Comparison of ENCODE assay signal across 8 cellular contexts in genomic region chr5:10441083-10441991, GRCh38. TPM values are rescaled to one million over a fixed set of nuclear protein-coding genes. Genes with fewer than 3 reads are reported as not detected.
A peak's percentile ranks its signal among the peaks of the same experiment; 100 is the strongest.
DNase-seq lines count a peak whose midpoint lies in the region; ATAC-seq, FAIRE-seq and TF ChIP-seq lines count a peak whose summit lies in the region.

Gene ROPN1L (plus strand): TSS chr5:10441879. CDS start chr5:10442168, 289 bp downstream.

- peak within 1 kb of the TSS; percentile 74 for H3K9ac ChIP-seq in keratinocyte (ENCODE audit: control insufficient read depth, extremely low read depth, insufficient read depth, low read length)

- H3K36me3 Mint-ChIP-seq in central memory CD8-positive, alpha-beta T cell (ENCODE audit: insufficient read depth): peaks cover 6% of the 10 kb centered on the region

- peak; percentile 48 for TF ChIP-seq POLR2A in GM18951 (IDR thresholded peaks at IDR 0.05; ENCODE audit: extremely low read depth, insufficient read depth, insufficient read length)

- H3K27ac Mint-ChIP-seq in central memory CD8-positive, alpha-beta T cell (ENCODE audit: low read depth): no peak within 1 kb of the TSS

- peak within 1 kb of the TSS; percentile 99 for H2AFZ ChIP-seq in keratinocyte (ENCODE audit: control insufficient read depth, low read length)

- no peaks in the 10 kb centered on the region for H3K9me1 ChIP-seq in keratinocyte (ENCODE audit: control insufficient read depth, extremely low read depth, insufficient read depth, low read length)

- peaks cover 27% of the 10 kb centered on the region for H3K4me1 Mint-ChIP-seq in central memory CD8-positive, alpha-beta T cell

- no peaks in the 10 kb centered on the region for H3K27me3 Mint-ChIP-seq in central memory CD8-positive, alpha-beta T cell

- H3K27ac ChIP-seq in keratinocyte (ENCODE audit: control insufficient read depth, insufficient read depth, low read length): peak within 1 kb of the TSS; percentile 48

- no peaks in the 10 kb centered on the region for H4K20me1 ChIP-seq in keratinocyte (ENCODE audit: control insufficient read depth, extremely low read depth, insufficient read depth, low read length)

- peak within 1 kb of the TSS; percentile 57 to 84 (median 81) for H3K4me3 ChIP-seq in keratinocyte (ENCODE audit: control insufficient read depth in 2 of 3, extremely low read depth in 1 of 3, insufficient read depth in 2 of 3, low read depth in 1 of 3, low read length in 3 of 3)

- H3K79me2 ChIP-seq in keratinocyte (ENCODE audit: control insufficient read depth, insufficient read depth, low read length): no peaks in the 10 kb centered on the region

- in situ Hi-C loops in GM18951 (cut with MboI; ENCODE audit: low sequenced_read_pairs, unreplicated experiment): no loop called here

- H3K9me3 Mint-ChIP-seq in central memory CD8-positive, alpha-beta T cell: peaks cover 5% of the 10 kb centered on the region

- H3K27me3 ChIP-seq in keratinocyte (ENCODE audit: control insufficient read depth, extremely low read depth, insufficient read depth, low read length): peaks cover 6% of the 10 kb centered on the region

- H3K9me3 ChIP-seq in keratinocyte (ENCODE audit: control insufficient read depth, low read depth, low read length): no peaks in the 10 kb centered on the region

- peak within 1 kb of the TSS; percentile 88 for H3K4me3 Mint-ChIP-seq in central memory CD8-positive, alpha-beta T cell

- FAIRE-seq in keratinocyte (lab: Jason Lieb, UNC): no peak

- peak; percentile 98 for DNase-seq in AG08396 (ENCODE audit: low spot score)
- peak; percentile 77 for DNase-seq in NCI-H226
- peak; percentile 50 to 59 for DNase-seq in central memory CD8-positive, alpha-beta T cell (ENCODE audit: low spot score in 2 of 2)
- peak; percentile 25 for DNase-seq in keratinocyte (ENCODE audit: low read depth, low spot score)
- peak; percentile 54 to 77 (median 54) for DNase-seq in stimulated activated CD4-positive, alpha-beta T cell treated with anti-CD3 and anti-CD28 coated beads, Interleukin-12 subunit alpha, Interleukin-12 subunit beta, amount 100 ng/mL, for 48 hours (ENCODE audit: low read depth in 2 of 3, low spot score in 1 of 3)

- H3K4me1 ChIP-seq in keratinocyte (ENCODE audit: control insufficient read depth, extremely low read depth, insufficient read depth, low read length): peaks cover 14% of the 10 kb centered on the region

- peak within 1 kb of the TSS; percentile 99 for H3K4me2 ChIP-seq in keratinocyte (ENCODE audit: control insufficient read depth, extremely low read depth, insufficient read depth, low read depth, low read length)

- TF ChIP-seq CTCF in keratinocyte (optimal IDR thresholded peaks at IDR 0.05 in 1 of 3, IDR thresholded peaks at IDR 0.05 in 1 of 3, conservative IDR thresholded peaks at IDR 0.05 in 1 of 3; ENCODE audit: extremely low read depth in 1 of 3, insufficient read depth in 2 of 3, low read length in 3 of 3): no peak

- dilution Hi-C loops in keratinocyte (cut with MboI; ENCODE audit: extremely low pct_ligation_motif_present, low sequenced_read_pairs): no loop called here

- peak; percentile 94 for ATAC-seq in HG03139 (IDR thresholded peaks at IDR 0.05; ENCODE audit: unreplicated experiment)
- ATAC-seq in activated CD4-positive, CD25-positive, alpha-beta regulatory T cell treated with anti-CD3 and anti-CD28 coated beads, Interleukin-2, amount 50 U/mL, for 24 hours: peak; percentile 96 to 97
- ATAC-seq in central memory CD8-positive, alpha-beta T cell (replicated peaks; ENCODE audit: extremely low read depth, poor library complexity, severe bottlenecking): peak; percentile 89

- H3K36me3 ChIP-seq in keratinocyte (ENCODE audit: control insufficient read depth in 2 of 2, extremely low read depth in 1 of 2, insufficient read depth in 2 of 2, low read length in 2 of 2): peaks cover 0 to 6% of the 10 kb centered on the region in 2 experiments

RNA-seq across cellular contexts. Expression of gene ROPN1L, which starts in this region (rescaled TPM):
- polyA plus RNA-seq in keratinocyte: 0.09 to 0.22 TPM in 2 of 3 replicates, not detected in the other
- not detected for polyA plus RNA-seq in keratinocyte (2011; ENCODE audit: low read depth)
- 0.23 TPM in 1 of 2 replicates, not detected in the other for polyA plus RNA-seq in keratinocyte (2011; cell fraction: cytosol; rRNA removed)
- not detected in 2 replicates for polyA plus RNA-seq in keratinocyte (2011; cell fraction: nucleus; rRNA removed)
- polyA plus RNA-seq in keratinocyte (2012; ENCODE audit: low replicate concordance): not detected in 2 replicates
- polyA minus RNA-seq in keratinocyte: 0.49 TPM in 1 of 3 replicates, not detected in the others
- not detected for polyA minus RNA-seq in keratinocyte (2011; cell fraction: cytosol; rRNA and poly(A)+ RNA removed)
- 0.85 and 1.4 TPM in 2 replicates for polyA minus RNA-seq in keratinocyte (2011; cell fraction: nucleus; rRNA and poly(A)+ RNA removed)

Comparison
In these comparisons a context has a peak if more than half of its experiments do, and no peak if none do; other contexts are left out.
1. Peak in every context shown above with its lines: DNase-seq, ATAC-seq, H3K4me3 ChIP-seq and H3K27ac ChIP-seq.
2. DNase-seq: peak in every context shown above with its lines; median percentile 98 in AG08396; 77 in NCI-H226; 54 in central memory CD8-positive, alpha-beta T cell; 54 in stimulated activated CD4-positive, alpha-beta T cell treated with anti-CD3 and anti-CD28 coated beads, Interleukin-12 subunit alpha, Interleukin-12 subunit beta, amount 100 ng/mL, for 48 hours; 25 in keratinocyte.